In genomic region chr6:156627524-156627923, GRCh38 we compare ENCODE assay signal across 12 cellular contexts.
DNase-seq lines count a peak whose midpoint lies in the region; ATAC-seq and TF ChIP-seq lines count a peak whose summit lies in the region.
"Had no signal": no experiment of that assay in that cellular context is flagged by ENCODE, and none has a peak within 500 bp of the region (broad histone marks: within the 10 kb centered on the region; RNA-seq: fewer than 3 reads in every experiment).

No MANE protein-coding gene starts in this region.

- H3K4me2 ChIP-seq in HCT116 (ENCODE audit: low read length) = no peak overlapping the region; the same call in 1 of the 2 replicates
- H3K4me2 ChIP-seq in Karpas-422 (ENCODE audit: low read depth, low read length, poor library complexity, severe bottlenecking) = no peak overlapping the region
- H3K4me2 ChIP-seq in trophoblast cell (ENCODE audit: low read length) = no peak overlapping the region

- intact Hi-C loops in HCT116 (cut with micrococcal nuclease) = no loop called here

- H3K18ac ChIP-seq in trophoblast cell (ENCODE audit: low read length) = no peak overlapping the region

- H3K9ac ChIP-seq in HCT116 (ENCODE audit: low read length) (no peak overlapping the region), Karpas-422 (ENCODE audit: low read length) (no peak overlapping the region), trophoblast cell (ENCODE audit: low read length) (peak overlapping the region; percentile 33)

- no peak overlapping the region for H4K8ac ChIP-seq in trophoblast cell (ENCODE audit: low read depth, low read length)

- H3K4me1 ChIP-seq in HCT116 (ENCODE audit: control insufficient read depth in 1 of 2, insufficient read depth in 2 of 2, low read length in 2 of 2) = peaks cover 0 to 4% of the 10 kb centered on the region in 2 experiments; a peak in 1 of 4 replicates
- no peaks in the 10 kb centered on the region for H3K4me1 ChIP-seq in Karpas-422 (ENCODE audit: low read length)
- no peaks in the 10 kb centered on the region for H3K4me1 ChIP-seq in trophoblast cell (ENCODE audit: control insufficient read depth in 1 of 2, insufficient read depth in 2 of 2, low read length in 2 of 2)

- H2BK120ac ChIP-seq in trophoblast cell (ENCODE audit: insufficient read depth, low read length, poor library complexity) = no peak overlapping the region

- H3K27me3 ChIP-seq in HCT116 (ENCODE audit: insufficient read depth, low read length) = no peaks in the 10 kb centered on the region
- H3K27me3 ChIP-seq in Karpas-422 (ENCODE audit: low read length) = no peaks in the 10 kb centered on the region
- no peaks in the 10 kb centered on the region for H3K27me3 ChIP-seq in trophoblast cell (ENCODE audit: insufficient read depth, low read length)

- no peak overlapping the region for H2BK5ac ChIP-seq in trophoblast cell (ENCODE audit: low read depth, low read length, poor library complexity)

- H3K23ac ChIP-seq in trophoblast cell (ENCODE audit: low read length) = no peak overlapping the region

- no peaks in the 10 kb centered on the region for H3K9me2 ChIP-seq in HCT116 (ENCODE audit: insufficient read depth)
- no peaks in the 10 kb centered on the region for H3K9me2 ChIP-seq in Karpas-422 (replicated peaks; ENCODE audit: insufficient read depth, low read length)

- no TSS peak for BruUV-seq in HCT116 (replicated peaks; lab: Mats Ljungman, UMichigan)

- H3K36me3 ChIP-seq in HCT116 (ENCODE audit: control insufficient read depth in 1 of 2, insufficient read depth in 2 of 2, low read length in 2 of 2) (no peaks in the 10 kb centered on the region), Karpas-422 (ENCODE audit: insufficient read depth, low read length) (no peaks in the 10 kb centered on the region), trophoblast cell (ENCODE audit: control insufficient read depth in 1 of 2, insufficient read depth in 2 of 2, low read length in 2 of 2) (no peaks in the 10 kb centered on the region)

- no peak for TF ChIP-seq POLR2A in HCT116 (IDR thresholded peaks at IDR 0.05; ENCODE audit: borderline replicate concordance, extremely low read depth, insufficient read depth, insufficient read length)

- no peak for TF ChIP-seq RAD21 in HCT116 (IDR thresholded peaks at IDR 0.05; ENCODE audit: low read depth)

- no peak overlapping the region for H2AK5ac ChIP-seq in trophoblast cell (ENCODE audit: low read length)

- H4K20me1 ChIP-seq in HCT116 (ENCODE audit: insufficient read depth) (no peaks in the 10 kb centered on the region), Karpas-422 (ENCODE audit: insufficient read depth, low read depth, low read length) (no peaks in the 10 kb centered on the region)

- RAD21 ChIA-PET in HCT116 (lab: Charles Lee; ENCODE audit: low non-redundant PET in 1 of 2, low total read pairs in 2 of 2, uncharacterized antibody in 2 of 2, unreplicated experiment in 2 of 2) = no interaction called here

- WGBS in trophoblast cell (ENCODE audit: extremely low coverage, insufficient coverage, insufficient read length) = no CpG with 5 or more reads among the region's 1 CpG

- no peak overlapping the region for H2BK12ac ChIP-seq in trophoblast cell (ENCODE audit: low read length)

- no peak overlapping the region for H4K12ac ChIP-seq in trophoblast cell (ENCODE audit: low read depth, low read length)

- H3K79me2 ChIP-seq in HCT116 (ENCODE audit: insufficient read depth, low read length) = no peaks in the 10 kb centered on the region
- no peaks in the 10 kb centered on the region for H3K79me2 ChIP-seq in Karpas-422 (ENCODE audit: low read length)
- H3K79me2 ChIP-seq in trophoblast cell (ENCODE audit: control insufficient read depth, insufficient read depth, low read length, poor library complexity) = no peaks in the 10 kb centered on the region

- H3K14ac ChIP-seq in trophoblast cell (ENCODE audit: low read length) = no peak overlapping the region

- no peaks in the 10 kb centered on the region for H3K9me3 ChIP-seq in HCT116 (ENCODE audit: control insufficient read depth in 1 of 2, insufficient read depth in 1 of 2, low read depth in 1 of 2, low read length in 2 of 2)
- H3K9me3 ChIP-seq in Karpas-422 (ENCODE audit: low read length) = no peaks in the 10 kb centered on the region
- no peaks in the 10 kb centered on the region for H3K9me3 ChIP-seq in trophoblast cell (ENCODE audit: insufficient read depth, low read depth, low read length)

- H3K4me3 ChIP-seq in HCT116 (replicated peaks in 1 of 2; ENCODE audit: low read depth in 1 of 2, low read length in 2 of 2) (no peak overlapping the region), Karpas-422 (ENCODE audit: low read length) (no peak overlapping the region), epithelial cell of esophagus (ENCODE audit: low read length) (no peak overlapping the region), trophoblast cell (ENCODE audit: low read depth, low read length) (peak overlapping the region; percentile 9)

- no peaks in the 10 kb centered on the region for H3K79me1 ChIP-seq in trophoblast cell (ENCODE audit: low read length)

- TF ChIP-seq CTCF in HCT116 (IDR thresholded peaks at IDR 0.05 in 2 of 3, conservative IDR thresholded peaks at IDR 0.05 in 1 of 3; ENCODE audit: borderline replicate concordance in 1 of 3, insufficient read depth in 1 of 3, low read depth in 2 of 3, low read length in 2 of 3) (no peak), epithelial cell of esophagus (IDR thresholded peaks at IDR 0.05; ENCODE audit: insufficient read depth, low read depth, low read length, missing control alignments) (no peak)

- POLR2A ChIA-PET in HCT116 (lab: Charles Lee) = no interaction called here

- no peak overlapping the region for H4K91ac ChIP-seq in trophoblast cell (ENCODE audit: low read depth, low read length)

- H3K4ac ChIP-seq in trophoblast cell (ENCODE audit: low read depth, low read length) = no peak overlapping the region

- CTCF ChIA-PET in HCT116 (lab: Charles Lee) = no interaction called here

- peak; percentile 80 for ATAC-seq in HCT116

- H3K27ac ChIP-seq in HCT116 (ENCODE audit: low read depth, low read length) (no peak overlapping the region), Karpas-422 (ENCODE audit: low read length) (no peak overlapping the region), trophoblast cell (ENCODE audit: low read depth, low read length) (no peak overlapping the region)

- peak overlapping the region; percentile 27 for H2AFZ ChIP-seq in HCT116 (ENCODE audit: low read depth, low read length, poor library complexity, severe bottlenecking)
- no peak overlapping the region for H2AFZ ChIP-seq in Karpas-422 (ENCODE audit: low read length)
- H2AFZ ChIP-seq in trophoblast cell (ENCODE audit: insufficient read depth, low read length, poor library complexity) = no peak overlapping the region

- DNase-seq in HCT116 (ENCODE audit: low read depth, low spot score) = no peak
- DNase-seq in Karpas-422 = peak; percentile 20
- peak; percentile 7 for DNase-seq in epithelial cell of esophagus (ENCODE audit: low read depth)
- no peak for DNase-seq in trophoblast cell
- no peak for DNase-seq in HUDEP-2 (lab: John Stamatoyannopoulos, UW; ENCODE audit: unreplicated experiment in 76 of 76)
- DNase-seq in germinal center (ENCODE audit: low spot score) = no peak
- no peak for DNase-seq in HCEC 1CT
- DNase-seq: C1 segment of cervical spinal cord; CD4-positive, alpha-beta memory T cell; COR-L47; DND-41; GDM1 had no signal

TF ChIP-seq in HCT116, 20 proteins besides CTCF, POLR2A, EP300 and RAD21:
- TF ChIP-seq EGR1 (IDR thresholded peaks at IDR 0.05; ENCODE audit: low read depth) (no peak), CBX3 (IDR thresholded peaks at IDR 0.05; ENCODE audit: low read depth) (no peak), POLR2AphosphoS5 (IDR thresholded peaks at IDR 0.05; ENCODE audit: low read depth, low read length) (no peak), REST (IDR thresholded peaks at IDR 0.05; ENCODE audit: low read depth) (no peak), CEBPB (IDR thresholded peaks at IDR 0.05; ENCODE audit: low read depth) (no peak), ZNF274 (IDR thresholded peaks at IDR 0.05; ENCODE audit: low read depth, low read length) (no peak), TCF7L2 (IDR thresholded peaks at IDR 0.05; ENCODE audit: borderline replicate concordance, extremely low read depth, insufficient read depth, insufficient read length) (no peak), EZH2phosphoT487 (IDR thresholded peaks at IDR 0.05; ENCODE audit: borderline replicate concordance) (no peak), SIN3A (IDR thresholded peaks at IDR 0.05; ENCODE audit: low read depth) (no peak)
TF ChIP-seq in HCT116: peak in this region for 0.

Comparison
In these comparisons a context has a peak if more than half of its experiments do, and no peak if none do; other contexts are left out.
1. DNase-seq: peak in Karpas-422 (single experiment) and epithelial cell of esophagus (single experiment); none in HCT116 (single experiment), trophoblast cell (0 of 2), HUDEP-2 (0 of 76), germinal center (single experiment) and HCEC 1CT (single experiment).